14 cellular contexts compared by ENCODE assay signal in the genomic region with DNA sequence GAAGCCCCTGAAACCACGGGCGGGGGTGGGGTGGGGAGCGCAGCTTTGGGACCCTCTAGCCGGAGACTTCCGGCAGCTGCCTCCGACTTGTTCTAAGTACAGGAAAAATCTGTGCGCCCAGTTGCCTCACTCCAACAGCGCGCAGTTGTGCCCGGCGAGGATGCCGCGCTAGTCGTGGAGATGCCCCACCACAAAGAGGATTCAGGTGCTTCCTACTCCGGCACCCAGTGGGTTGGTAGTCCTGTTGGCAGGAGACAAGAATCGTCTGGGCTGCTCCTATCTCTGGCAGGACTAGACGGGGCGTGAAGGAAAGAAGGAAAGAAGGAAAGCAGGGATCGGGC. TPM values are rescaled to one million over a fixed set of nuclear protein-coding genes. Genes with fewer than 3 reads are reported as not detected.
DNase-seq lines count a peak whose midpoint lies in the region; ATAC-seq and TF ChIP-seq lines count a peak whose summit lies in the region.
"Had no signal": no experiment of that assay in that cellular context is flagged by ENCODE, and none has a peak within 500 bp of the region (broad histone marks: within the 10 kb centered on the region; RNA-seq: fewer than 3 reads in every experiment).

No MANE protein-coding gene starts in this region.

- H3K36me3 ChIP-seq in left ventricle myocardium inferior (no peaks in the 10 kb centered on the region), thymus (ENCODE audit: control insufficient read depth, insufficient read depth) (no peaks in the 10 kb centered on the region)
- H3K36me3 ChIP-seq: HAP-1 had no signal

- H3K9me3 ChIP-seq in left ventricle myocardium inferior (replicated peaks) = no peaks in the 10 kb centered on the region
- H3K9me3 ChIP-seq in thymus (ENCODE audit: control insufficient read depth) = no peaks in the 10 kb centered on the region
- H3K9me3 ChIP-seq: HAP-1 had no signal

- H3K9me3 Mint-ChIP-seq in activated T-cell treated with anti-CD3 and anti-CD28 coated beads, Interleukin-2, amount 50 U/mL, for 72 hours = no peaks in the 10 kb centered on the region

- no peak for ATAC-seq in left cardiac atrium
- no peak for ATAC-seq in activated T-cell treated with anti-CD3 and anti-CD28 coated beads, Interleukin-2, amount 50 U/mL, for 72 hours (replicated peaks in 1 of 2)
- no peak for ATAC-seq in GM21390 (IDR thresholded peaks at IDR 0.05; ENCODE audit: unreplicated experiment)
- ATAC-seq in HG03342 (IDR thresholded peaks at IDR 0.05; ENCODE audit: unreplicated experiment) = no peak

- no peak for DNase-seq in left ventricle myocardium inferior
- DNase-seq in left cardiac atrium = no peak
- peak in 1 of 2 donors; percentile 10 for DNase-seq in activated T-cell treated with anti-CD3 and anti-CD28 coated beads, Interleukin-2, amount 50 U/mL, for 72 hours
- peak; percentile 57 for DNase-seq in left kidney (ENCODE audit: low read depth, low spot score)
- DNase-seq in AG08395 (ENCODE audit: low spot score) = no peak
- DNase-seq: central memory CD4-positive, alpha-beta T cell; hypothalamus; NCI-H187 treated with DMSO at 0.1 percent for 48 hours had no signal

- H3K4me3 ChIP-seq in left ventricle myocardium inferior (peak overlapping the region; percentile 33), thymus (ENCODE audit: low read length) (peak overlapping the region; percentile 19)
- H3K4me3 ChIP-seq: HAP-1 had no signal

- no peak for TF ChIP-seq CTCF in left ventricle myocardium inferior (IDR thresholded peaks at IDR 0.05; ENCODE audit: borderline replicate concordance)

- H3K27ac ChIP-seq in left ventricle myocardium inferior (replicated peaks) (no peak overlapping the region), thymus (ENCODE audit: low read depth) (no peak overlapping the region)
- H3K27ac ChIP-seq: RWPE1 had no signal

- H3K4me3 Mint-ChIP-seq in activated T-cell treated with anti-CD3 and anti-CD28 coated beads, Interleukin-2, amount 50 U/mL, for 72 hours = peak overlapping the region; percentile 82 to 84

- WGBS in thymus = 2% methylated on average over 19 of the region's 19 CpGs

- no peak overlapping the region for H3K27ac Mint-ChIP-seq in activated T-cell treated with anti-CD3 and anti-CD28 coated beads, Interleukin-2, amount 50 U/mL, for 72 hours

- no peaks in the 10 kb centered on the region for H3K36me3 Mint-ChIP-seq in activated T-cell treated with anti-CD3 and anti-CD28 coated beads, Interleukin-2, amount 50 U/mL, for 72 hours (ENCODE audit: insufficient read depth in 2 of 2)

- peaks cover 19% of the 10 kb centered on the region for H3K4me1 Mint-ChIP-seq in activated T-cell treated with anti-CD3 and anti-CD28 coated beads, Interleukin-2, amount 50 U/mL, for 72 hours (ENCODE audit: low read depth)

- peaks cover 98% of the 10 kb centered on the region for H3K27me3 ChIP-seq in left ventricle myocardium inferior (ENCODE audit: low read depth)
- H3K27me3 ChIP-seq in thymus (ENCODE audit: control insufficient read depth, insufficient read depth) = peaks cover 40% of the 10 kb centered on the region

- peaks cover 49% of the 10 kb centered on the region for H3K27me3 Mint-ChIP-seq in activated T-cell treated with anti-CD3 and anti-CD28 coated beads, Interleukin-2, amount 50 U/mL, for 72 hours (ENCODE audit: low read depth)

- intact Hi-C loops in left ventricle myocardium inferior (cut with micrococcal nuclease) (no loop called here), left cardiac atrium (cut with DNase I) (loop anchor here in 1 of 2 donors (10.0 kb wide), 1 partner anchor 381 kb away; no protein-coding TSS in a partner anchor)

- H3K4me1 ChIP-seq in left ventricle myocardium inferior = peaks cover 14% of the 10 kb centered on the region
- H3K4me1 ChIP-seq in thymus (ENCODE audit: control insufficient read depth, insufficient read depth, low read length) = no peaks in the 10 kb centered on the region
- H3K4me1 ChIP-seq: HAP-1 had no signal

RNA-seq across cellular contexts. Expression of a gene that starts 0.5 kb away (rescaled TPM):
- total RNA-seq in left ventricle myocardium inferior (not detected), left cardiac atrium (not detected)
- total RNA-seq in activated T-cell treated with anti-CD3 and anti-CD28 coated beads, Interleukin-2, amount 50 U/mL, for 72 hours = not detected
- 2.4 TPM for polyA plus RNA-seq in thymus
- total RNA-seq: osteoblast had no signal
